1 cellular context compared by ENCODE assay signal in the genomic region with DNA sequence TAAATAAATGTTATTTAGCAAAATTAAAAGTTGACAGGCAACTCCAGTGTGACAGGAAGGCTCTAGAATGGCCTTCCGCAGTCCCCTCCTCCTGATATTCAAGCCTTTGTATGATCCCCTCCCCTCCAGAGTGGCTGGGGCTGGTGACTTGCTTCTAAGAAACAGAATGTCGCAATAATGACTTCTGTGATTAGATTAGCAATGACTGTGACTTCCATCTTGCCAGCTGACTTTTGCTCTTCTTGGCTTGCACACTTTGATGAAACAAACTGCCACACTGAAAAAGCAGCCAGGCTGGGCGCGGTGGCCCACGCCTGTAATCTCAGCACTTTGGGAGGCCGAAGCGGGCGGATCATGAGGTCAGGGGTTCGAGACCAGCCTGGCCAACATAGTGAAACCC.
TF ChIP-seq lines count a peak whose summit lies in the region.

No MANE protein-coding gene starts in this region.

TF ChIP-seq in GM23338, 12 proteins besides CTCF, POLR2A, EP300 and RAD21 (continued from another document):
- TF ChIP-seq, protein P1, sequence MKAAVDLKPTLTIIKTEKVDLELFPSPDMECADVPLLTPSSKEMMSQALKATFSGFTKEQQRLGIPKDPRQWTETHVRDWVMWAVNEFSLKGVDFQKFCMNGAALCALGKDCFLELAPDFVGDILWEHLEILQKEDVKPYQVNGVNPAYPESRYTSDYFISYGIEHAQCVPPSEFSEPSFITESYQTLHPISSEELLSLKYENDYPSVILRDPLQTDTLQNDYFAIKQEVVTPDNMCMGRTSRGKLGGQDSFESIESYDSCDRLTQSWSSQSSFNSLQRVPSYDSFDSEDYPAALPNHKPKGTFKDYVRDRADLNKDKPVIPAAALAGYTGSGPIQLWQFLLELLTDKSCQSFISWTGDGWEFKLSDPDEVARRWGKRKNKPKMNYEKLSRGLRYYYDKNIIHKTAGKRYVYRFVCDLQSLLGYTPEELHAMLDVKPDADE (IDR thresholded peaks at IDR 0.05) = no peak
- TF ChIP-seq CREB1 (CRISPR knock-in tag; IDR thresholded peaks at IDR 0.05; ENCODE audit: low read depth) = no peak
- TF ChIP-seq ZNF114 (CRISPR knock-in tag; IDR thresholded peaks at IDR 0.05) = no peak
- TF ChIP-seq NANOG (IDR thresholded peaks at IDR 0.05; ENCODE audit: borderline replicate concordance) = no peak
- TF ChIP-seq JUNB (IDR thresholded peaks at IDR 0.05; ENCODE audit: unreplicated experiment) = no peak
- TF ChIP-seq EZH2phosphoT487 (IDR thresholded peaks at IDR 0.05; ENCODE audit: unreplicated experiment) = no peak
